26 cellular contexts compared by ENCODE assay signal in genomic region chr5:135050244-135050767, GRCh38. TPM values are rescaled to one million over a fixed set of nuclear protein-coding genes. Genes with fewer than 3 reads are reported as not detected.
DNase-seq lines count a peak whose midpoint lies in the region; ATAC-seq, FAIRE-seq and TF ChIP-seq lines count a peak whose summit lies in the region.
"Had no signal": no experiment of that assay in that cellular context is flagged by ENCODE, and none has a peak within 500 bp of the region (broad histone marks: within the 10 kb centered on the region; RNA-seq: fewer than 3 reads in every experiment).

No MANE protein-coding gene starts in this region.

- H2AFZ ChIP-seq in endothelial cell of umbilical vein (ENCODE audit: low read depth, low read length): no peak overlapping the region

- in situ Hi-C loops in gastrocnemius medialis (cut with MboI; ENCODE audit: low sequenced_read_pairs in 4 of 4): no loop called here

- dilution Hi-C loops in endothelial cell of umbilical vein (cut with MboI; ENCODE audit: extremely low pct_ligation_motif_present, low sequenced_read_pairs): no loop called here

- intact Hi-C loops in endothelial cell of umbilical vein (cut with micrococcal nuclease) (no loop called here), kidney (cut with DNase I) (no loop called here), gastrocnemius medialis (cut with DNase I; ENCODE audit: low total_unique reads) (loop anchor here (10.0 kb wide), 2 partner anchors 214 to 384 kb away; no protein-coding TSS in a partner anchor)

- H3K36me3 Mint-ChIP-seq in activated naive CD8-positive, alpha-beta T cell treated with anti-CD3 and anti-CD28 coated beads, Interleukin-2, amount 50 U/mL, for 24 hours (ENCODE audit: low read depth): no peaks in the 10 kb centered on the region
- no peaks in the 10 kb centered on the region for H3K36me3 Mint-ChIP-seq in activated naive CD8-positive, alpha-beta T cell treated with anti-CD3 and anti-CD28 coated beads for 36 hours
- H3K36me3 Mint-ChIP-seq: activated naive CD8-positive, alpha-beta T cell; CD8-positive, alpha-beta T cell had no signal

- TF ChIP-seq POLR2A in endothelial cell of umbilical vein (IDR thresholded peaks at IDR 0.05; ENCODE audit: low read depth, low read length): no peak
- no peak for TF ChIP-seq POLR2A in gastrocnemius medialis (IDR thresholded peaks at IDR 0.05)
- TF ChIP-seq POLR2A in erythroblast (IDR thresholded peaks at IDR 0.05; ENCODE audit: low read length): no peak

- TF ChIP-seq CTCF in endothelial cell of umbilical vein (IDR thresholded peaks at IDR 0.05; ENCODE audit: extremely low read depth in 1 of 2, insufficient read depth in 1 of 2, low read depth in 1 of 2, low read length in 2 of 2) (no peak), kidney (IDR thresholded peaks at IDR 0.05; ENCODE audit: borderline replicate concordance, extremely low read depth, insufficient read depth) (no peak), gastrocnemius medialis (IDR thresholded peaks at IDR 0.05 in 4 of 5, conservative IDR thresholded peaks at IDR 0.05 in 1 of 5) (no peak), RWPE1 (conservative IDR thresholded peaks at IDR 0.05; ENCODE audit: low read depth) (no peak)

- no TSS peak for BruUV-seq in endothelial cell of umbilical vein (replicated peaks; lab: Mats Ljungman, UMichigan)

- H3K36me3 ChIP-seq in endothelial cell of umbilical vein (ENCODE audit: control insufficient read depth in 2 of 2, extremely low read depth in 1 of 2, insufficient read depth in 2 of 2, low read length in 2 of 2): no peaks in the 10 kb centered on the region
- H3K36me3 ChIP-seq in kidney (ENCODE audit: control insufficient read depth in 1 of 2, insufficient read depth in 2 of 2, low read length in 2 of 2): no peaks in the 10 kb centered on the region
- no peaks in the 10 kb centered on the region for H3K36me3 ChIP-seq in gastrocnemius medialis
- H3K36me3 ChIP-seq: HAP-1, suprapubic skin, WERI-Rb-1 had no signal

- DNase-seq in activated naive CD8-positive, alpha-beta T cell treated with anti-CD3 and anti-CD28 coated beads, Interleukin-2, amount 50 U/mL, for 24 hours: no peak
- DNase-seq in activated naive CD8-positive, alpha-beta T cell treated with anti-CD3 and anti-CD28 coated beads for 36 hours: no peak
- DNase-seq in endothelial cell of umbilical vein (ENCODE audit: low read depth, low spot score) (no peak), kidney (peak; percentile 63), gastrocnemius medialis (no peak), erythroblast (lab: John Stamatoyannopoulos, UW) (no peak), RWPE1 (ENCODE audit: low spot score) (no peak)
- no peak for DNase-seq in activated CD4-positive, CD25-positive, alpha-beta regulatory T cell treated with anti-CD3 and anti-CD28 coated beads, Interleukin-2, amount 50 U/mL, for 72 hours
- DNase-seq: 8988T; activated CD4-positive, alpha-beta T cell treated with anti-CD3 and anti-CD28 coated beads, Interleukin-2, amount 50 U/mL, for 48 hours; activated CD8-positive, alpha-beta memory T cell treated with anti-CD3 and anti-CD28 coated beads, Interleukin-2, amount 50 U/mL, for 4 hours; CD8-positive, alpha-beta T cell; DMS 273 treated with DMSO at 0.1 percent for 48 hours; dorsolateral prefrontal cortex; mammary epithelial cell; NCI-H1092 treated with DMSO at 0.1 percent for 48 hours; NCI-H187 treated with DMSO at 0.1 percent for 48 hours; NCI-H69; WERI-Rb-1 had no signal

- no peaks in the 10 kb centered on the region for H4K20me1 ChIP-seq in endothelial cell of umbilical vein (replicated peaks; ENCODE audit: control insufficient read depth, extremely low read depth, insufficient read depth, low read length)

- H3K9ac ChIP-seq in endothelial cell of umbilical vein (replicated peaks; ENCODE audit: extremely low read depth, insufficient read depth, low read length) (no peak overlapping the region), kidney (ENCODE audit: low read length in 2 of 2) (no peak overlapping the region)

- no peak overlapping the region for H3K27ac Mint-ChIP-seq in activated naive CD8-positive, alpha-beta T cell treated with anti-CD3 and anti-CD28 coated beads, Interleukin-2, amount 50 U/mL, for 24 hours
- H3K27ac Mint-ChIP-seq in activated naive CD8-positive, alpha-beta T cell treated with anti-CD3 and anti-CD28 coated beads for 36 hours: no peak overlapping the region
- H3K27ac Mint-ChIP-seq: activated naive CD8-positive, alpha-beta T cell; activated T-helper 17 cell treated with anti-CD3 and anti-CD28 coated beads, Interleukin-2, amount 50 U/mL, for 72 hours; CD8-positive, alpha-beta T cell had no signal

- H3K4me1 Mint-ChIP-seq in activated naive CD8-positive, alpha-beta T cell treated with anti-CD3 and anti-CD28 coated beads, Interleukin-2, amount 50 U/mL, for 24 hours: peaks cover 5% of the 10 kb centered on the region
- peaks cover 2% of the 10 kb centered on the region for H3K4me1 Mint-ChIP-seq in activated naive CD8-positive, alpha-beta T cell treated with anti-CD3 and anti-CD28 coated beads for 36 hours
- H3K4me1 Mint-ChIP-seq: activated T-helper 17 cell treated with anti-CD3 and anti-CD28 coated beads, Interleukin-2, amount 50 U/mL, for 72 hours had no signal

- no peaks in the 10 kb centered on the region for H3K79me2 ChIP-seq in endothelial cell of umbilical vein (ENCODE audit: control insufficient read depth, insufficient read depth, low read length)

- H3K4me3 ChIP-seq in endothelial cell of umbilical vein (replicated peaks in 1 of 3; ENCODE audit: insufficient read depth in 1 of 3, low read depth in 1 of 3, low read length in 3 of 3) (no peak overlapping the region), kidney (ENCODE audit: low read length in 2 of 2) (no peak overlapping the region), gastrocnemius medialis (peak overlapping the region; percentile 13 to 27 (median 24))
- H3K4me3 ChIP-seq: dorsolateral prefrontal cortex, HAP-1, suprapubic skin had no signal

- no peaks in the 10 kb centered on the region for H3K9me3 Mint-ChIP-seq in activated naive CD8-positive, alpha-beta T cell treated with anti-CD3 and anti-CD28 coated beads, Interleukin-2, amount 50 U/mL, for 24 hours
- H3K9me3 Mint-ChIP-seq in activated naive CD8-positive, alpha-beta T cell treated with anti-CD3 and anti-CD28 coated beads for 36 hours: no peaks in the 10 kb centered on the region
- H3K9me3 Mint-ChIP-seq: activated T-helper 17 cell treated with anti-CD3 and anti-CD28 coated beads, Interleukin-2, amount 50 U/mL, for 72 hours; CD8-positive, alpha-beta T cell had no signal

- H3K4me1 ChIP-seq in endothelial cell of umbilical vein (ENCODE audit: control insufficient read depth, extremely low read depth, insufficient read depth, low read length) (no peaks in the 10 kb centered on the region), kidney (ENCODE audit: control insufficient read depth in 1 of 2, insufficient read depth in 1 of 2, low read depth in 1 of 2, low read length in 2 of 2) (no peaks in the 10 kb centered on the region), gastrocnemius medialis (peaks cover 7 to 15% of the 10 kb centered on the region in 2 donors)
- H3K4me1 ChIP-seq: HAP-1, suprapubic skin had no signal

- POLR2A ChIA-PET in endothelial cell of umbilical vein (lab: Charles Lee) (no interaction called here), RWPE1 (lab: Yijun Ruan, JAX; ENCODE audit: low non-redundant PET) (no interaction called here)

- no peaks in the 10 kb centered on the region for H3K9me3 ChIP-seq in endothelial cell of umbilical vein (replicated peaks; ENCODE audit: control insufficient read depth, insufficient read depth, low read length)
- H3K9me3 ChIP-seq in kidney (ENCODE audit: control insufficient read depth in 1 of 2, low read length in 2 of 2): no peaks in the 10 kb centered on the region
- no peaks in the 10 kb centered on the region for H3K9me3 ChIP-seq in gastrocnemius medialis
- H3K9me3 ChIP-seq: HAP-1, suprapubic skin had no signal

- H3K4me2 ChIP-seq in endothelial cell of umbilical vein (ENCODE audit: insufficient read depth, low read length): no peak overlapping the region

- H3K27me3 ChIP-seq in endothelial cell of umbilical vein (ENCODE audit: control insufficient read depth in 2 of 2, insufficient read depth in 2 of 2, low read length in 2 of 2) (peaks cover 61 to 80% of the 10 kb centered on the region in 2 experiments), gastrocnemius medialis (peaks cover 0 to 8% (median 0%) of the 10 kb centered on the region in 3 donors)

- peak; percentile 17 for ATAC-seq in activated naive CD8-positive, alpha-beta T cell treated with anti-CD3 and anti-CD28 coated beads, Interleukin-2, amount 50 U/mL, for 24 hours
- ATAC-seq in gastrocnemius medialis: no peak
- ATAC-seq: activated T-helper 17 cell treated with anti-CD3 and anti-CD28 coated beads, Interleukin-2, amount 50 U/mL, for 72 hours; CD8-positive, alpha-beta T cell had no signal

- no peaks in the 10 kb centered on the region for H3K9me1 ChIP-seq in endothelial cell of umbilical vein (replicated peaks; ENCODE audit: control insufficient read depth, extremely low read depth, insufficient read depth, low read length)

- peaks cover 50% of the 10 kb centered on the region for H3K27me3 Mint-ChIP-seq in activated naive CD8-positive, alpha-beta T cell treated with anti-CD3 and anti-CD28 coated beads, Interleukin-2, amount 50 U/mL, for 24 hours
- H3K27me3 Mint-ChIP-seq in activated naive CD8-positive, alpha-beta T cell treated with anti-CD3 and anti-CD28 coated beads for 36 hours: peaks cover 60% of the 10 kb centered on the region

- FAIRE-seq in endothelial cell of umbilical vein (lab: Jason Lieb, UNC) (no peak), kidney (lab: Jason Lieb, UNC) (no peak)
- FAIRE-seq: astrocyte had no signal

- CTCF ChIA-PET in endothelial cell of umbilical vein (lab: Charles Lee) (no interaction called here), RWPE1 (lab: Yijun Ruan, JAX) (no interaction called here)

- no peak overlapping the region for H3K4me3 Mint-ChIP-seq in activated naive CD8-positive, alpha-beta T cell treated with anti-CD3 and anti-CD28 coated beads, Interleukin-2, amount 50 U/mL, for 24 hours
- no peak overlapping the region for H3K4me3 Mint-ChIP-seq in activated naive CD8-positive, alpha-beta T cell treated with anti-CD3 and anti-CD28 coated beads for 36 hours
- H3K4me3 Mint-ChIP-seq: activated naive CD8-positive, alpha-beta T cell; activated T-helper 17 cell treated with anti-CD3 and anti-CD28 coated beads, Interleukin-2, amount 50 U/mL, for 72 hours; CD8-positive, alpha-beta T cell had no signal

- H3K27ac ChIP-seq in endothelial cell of umbilical vein (ENCODE audit: insufficient read depth, low read depth, low read length): no peak overlapping the region
- no peak overlapping the region for H3K27ac ChIP-seq in kidney (ENCODE audit: low read depth in 2 of 2, low read length in 2 of 2)
- H3K27ac ChIP-seq in gastrocnemius medialis: no peak overlapping the region
- H3K27ac ChIP-seq in RWPE1: no peak overlapping the region
- H3K27ac ChIP-seq: dorsolateral prefrontal cortex, HL-60, suprapubic skin, WERI-Rb-1 had no signal

RNA-seq across cellular contexts. Expression of gene PITX1, which starts 16.3 kb away (rescaled TPM):
- not detected for total RNA-seq in activated naive CD8-positive, alpha-beta T cell treated with anti-CD3 and anti-CD28 coated beads for 36 hours
- total RNA-seq in endothelial cell of umbilical vein: 0.42 and 6.0 TPM in 2 replicates
- polyA plus RNA-seq in endothelial cell of umbilical vein: 0.48 and 0.65 TPM in 2 replicates
- polyA plus RNA-seq in endothelial cell of umbilical vein (2011; cell fraction: cytosol; rRNA removed): 0.34 TPM in 2 replicates
- polyA plus RNA-seq in endothelial cell of umbilical vein (2011; cell fraction: nucleus; rRNA removed): 0.14 and 0.24 TPM in 2 replicates
- polyA plus RNA-seq in endothelial cell of umbilical vein (2012): 0.08 TPM in 1 of 2 replicates, not detected in the other
- 0.90 and 2.1 TPM in 2 replicates for polyA minus RNA-seq in endothelial cell of umbilical vein
- 76.4 TPM for polyA minus RNA-seq in endothelial cell of umbilical vein (2011; cell fraction: cytosol; rRNA and poly(A)+ RNA removed)
- 0.53 and 0.77 TPM in 2 replicates for polyA minus RNA-seq in endothelial cell of umbilical vein (2011; cell fraction: nucleus; rRNA and poly(A)+ RNA removed)
- not detected for total RNA-seq in kidney
- polyA plus RNA-seq in kidney (ENCODE audit: insufficient read depth, low read depth, low replicate concordance): not detected
- 10 to 100 TPM in 1 of 4 donors, 1 to 10 TPM in 3; 5.3 to 21.2 (median 9.3) TPM for total RNA-seq in gastrocnemius medialis
- total RNA-seq: activated T-helper 17 cell treated with anti-CD3 and anti-CD28 coated beads, Interleukin-2, amount 50 U/mL, for 72 hours; CD8-positive, alpha-beta T cell; kidney epithelial cell had no signal

Comparison
In these comparisons a context has a peak if more than half of its experiments do, and no peak if none do; other contexts are left out.
1. H3K4me3 ChIP-seq: peak in gastrocnemius medialis (4 of 4); none in endothelial cell of umbilical vein (0 of 3) and kidney (0 of 2).